ENCODE assay signal across 31 cellular contexts in genomic region chr12:77354766-77355362, GRCh38.
DNase-seq lines count a peak whose midpoint lies in the region; ATAC-seq, FAIRE-seq and TF ChIP-seq lines count a peak whose summit lies in the region.
"Had no signal": no experiment of that assay in that cellular context is flagged by ENCODE, and none has a peak within 500 bp of the region (broad histone marks: within the 10 kb centered on the region; RNA-seq: fewer than 3 reads in every experiment).

No MANE protein-coding gene starts in this region.

- H3K9ac ChIP-seq in astrocyte (ENCODE audit: low read length), result no peak overlapping the region
- H3K9ac ChIP-seq: neural progenitor cell had no signal

- H4K20me1 ChIP-seq in astrocyte (ENCODE audit: insufficient read depth, low read length), result no peaks in the 10 kb centered on the region

- H3K79me2 ChIP-seq in astrocyte (ENCODE audit: insufficient read depth, low read length), result no peaks in the 10 kb centered on the region

- H3K36me3 ChIP-seq in astrocyte (ENCODE audit: insufficient read depth, low read length), result no peaks in the 10 kb centered on the region
- H3K36me3 ChIP-seq in gastrocnemius medialis, result no peaks in the 10 kb centered on the region
- H3K36me3 ChIP-seq: gastroesophageal sphincter, neural progenitor cell, right lobe of liver, transverse colon had no signal

- H3K27me3 ChIP-seq in astrocyte (ENCODE audit: insufficient read depth, low read length) (no peaks in the 10 kb centered on the region), gastrocnemius medialis (no peaks in the 10 kb centered on the region)
- H3K27me3 ChIP-seq: gastroesophageal sphincter, neural progenitor cell, right lobe of liver, transverse colon had no signal

- DNase-seq in GM03348 (ENCODE audit: low spot score), result peak; percentile 14
- DNase-seq in astrocyte (ENCODE audit: low read depth), result peak; percentile 25
- DNase-seq in fibroblast of mammary gland (ENCODE audit: low read depth), result peak; percentile 55
- peak; percentile 51 for DNase-seq in skeletal muscle cell (ENCODE audit: low read depth)
- DNase-seq in gastrocnemius medialis, result no peak
- DNase-seq in NCI-H510A (lab: John Stamatoyannopoulos, UW), result no peak
- no peak for DNase-seq in substantia nigra (lab: John Stamatoyannopoulos, UW)
- no peak for DNase-seq in stimulated activated CD8-positive, alpha-beta memory T cell treated with anti-CD3 and anti-CD28 coated beads, Interleukin-4, amount 100 ng/mL, for 48 hours
- DNase-seq: activated CD8-positive, alpha-beta T cell treated with anti-CD3 and anti-CD28 coated beads for 36 hours; activated T-cell treated with anti-CD3 and anti-CD28 coated beads for 4 hours; CD8-positive, alpha-beta T cell; GOT3; hippocampal formation; MM.1S; NCI-H1417; NCI-H2081 treated with DMSO at 0.1 percent for 48 hours; right lobe of liver; stimulated activated naive CD8-positive, alpha-beta T cell treated with anti-CD3 and anti-CD28 coated beads, Interleukin-15, amount 100 ng/mL, for 72 hours; transverse colon had no signal

- no peaks in the 10 kb centered on the region for H3K9me3 ChIP-seq in astrocyte (ENCODE audit: insufficient read depth, low read depth, low read length)
- H3K9me3 ChIP-seq in gastrocnemius medialis, result no peaks in the 10 kb centered on the region
- H3K9me3 ChIP-seq: A549, gastroesophageal sphincter, right lobe of liver, transverse colon had no signal

- TF ChIP-seq CTCF in astrocyte (IDR thresholded peaks at IDR 0.05; ENCODE audit: insufficient read depth, low read depth, low read length) (no peak), fibroblast of mammary gland (conservative IDR thresholded peaks at IDR 0.05; ENCODE audit: control insufficient read depth, insufficient read depth, low read depth, low read length) (no peak), gastrocnemius medialis (IDR thresholded peaks at IDR 0.05 in 4 of 5, conservative IDR thresholded peaks at IDR 0.05 in 1 of 5) (no peak)

- FAIRE-seq in astrocyte (lab: Jason Lieb, UNC), result peak; percentile 65
- FAIRE-seq: A549, GM12892, K562, TTC549 had no signal

- H3K4me1 Mint-ChIP-seq in astrocyte (ENCODE audit: low read depth, unreplicated experiment), result peaks cover 12% of the 10 kb centered on the region
- H3K4me1 Mint-ChIP-seq: B cell; memory B cell; stimulated activated naive CD8-positive, alpha-beta T cell treated with anti-CD3 and anti-CD28 coated beads, Interleukin-15, amount 100 ng/mL, for 72 hours had no signal

- H3K4me3 ChIP-seq in astrocyte (ENCODE audit: insufficient read depth, low read depth, low read length) (no peak overlapping the region), fibroblast of mammary gland (ENCODE audit: control insufficient read depth, low read depth, low read length) (no peak overlapping the region), skeletal muscle cell (ENCODE audit: low read depth, low read length) (no peak overlapping the region), gastrocnemius medialis (no peak overlapping the region)
- H3K4me3 ChIP-seq: A549, gastroesophageal sphincter, K562, neural progenitor cell, right lobe of liver, transverse colon had no signal

- H3K4me2 ChIP-seq in astrocyte (ENCODE audit: low read length), result peak overlapping the region; percentile 24
- H3K4me2 ChIP-seq: A549, neural progenitor cell had no signal

- H2AFZ ChIP-seq in astrocyte (ENCODE audit: low read depth, low read length), result no peak overlapping the region
- H2AFZ ChIP-seq: neural progenitor cell had no signal

- no peaks in the 10 kb centered on the region for H3K36me3 Mint-ChIP-seq in astrocyte (ENCODE audit: low read depth, unreplicated experiment)
- H3K36me3 Mint-ChIP-seq: activated naive CD8-positive, alpha-beta T cell; CD8-positive, alpha-beta T cell; memory B cell had no signal

- intact Hi-C loops in gastrocnemius medialis (cut with DNase I; ENCODE audit: low total_unique reads), result no loop called here

- no peak overlapping the region for H3K27ac Mint-ChIP-seq in astrocyte (ENCODE audit: unreplicated experiment)
- H3K27ac Mint-ChIP-seq: activated CD8-positive, alpha-beta T cell treated with anti-CD3 and anti-CD28 coated beads for 36 hours; activated naive CD8-positive, alpha-beta T cell; B cell; CD8-positive, alpha-beta T cell; memory B cell; neural progenitor cell; stimulated activated naive CD8-positive, alpha-beta T cell treated with anti-CD3 and anti-CD28 coated beads, Interleukin-15, amount 100 ng/mL, for 72 hours; T-helper 1 cell treated with Interleukin-12 subunit alpha and Interleukin-12 subunit beta and Interleukin-4 antibody, amounts not matched to agents 30 μg/mL and 1 μg/mL, for 36 hours had no signal

- H3K9me3 Mint-ChIP-seq in astrocyte (ENCODE audit: unreplicated experiment), result no peaks in the 10 kb centered on the region
- H3K9me3 Mint-ChIP-seq: activated CD8-positive, alpha-beta T cell treated with anti-CD3 and anti-CD28 coated beads for 36 hours; stimulated activated naive CD8-positive, alpha-beta T cell treated with anti-CD3 and anti-CD28 coated beads, Interleukin-15, amount 100 ng/mL, for 72 hours; T-helper 1 cell treated with Interleukin-12 subunit alpha and Interleukin-12 subunit beta and Interleukin-4 antibody, amounts not matched to agents 30 μg/mL and 1 μg/mL, for 36 hours had no signal

- in situ Hi-C loops in gastrocnemius medialis (cut with MboI; ENCODE audit: low sequenced_read_pairs in 4 of 4), result no loop called here

- no peak for TF ChIP-seq POLR2A in gastrocnemius medialis (IDR thresholded peaks at IDR 0.05)

- peaks cover 5% of the 10 kb centered on the region for H3K27me3 Mint-ChIP-seq in astrocyte (ENCODE audit: low read depth, unreplicated experiment)
- H3K27me3 Mint-ChIP-seq: activated CD8-positive, alpha-beta T cell treated with anti-CD3 and anti-CD28 coated beads for 36 hours; activated naive CD8-positive, alpha-beta T cell; B cell; memory B cell; stimulated activated naive CD8-positive, alpha-beta T cell treated with anti-CD3 and anti-CD28 coated beads, Interleukin-15, amount 100 ng/mL, for 72 hours had no signal

- H3K27ac ChIP-seq in astrocyte (ENCODE audit: low read depth, low read length) (no peak overlapping the region), gastrocnemius medialis (no peak overlapping the region), substantia nigra (ENCODE audit: low read depth, low read length, poor library complexity, severe bottlenecking) (no peak overlapping the region)
- H3K27ac ChIP-seq: A549, gastroesophageal sphincter, neural progenitor cell, right lobe of liver, RWPE1, transverse colon had no signal

- peaks cover 2% of the 10 kb centered on the region for H3K4me1 ChIP-seq in astrocyte (ENCODE audit: insufficient read depth, low read length)
- H3K4me1 ChIP-seq in gastrocnemius medialis, result no peaks in the 10 kb centered on the region
- H3K4me1 ChIP-seq: A549, gastroesophageal sphincter, right lobe of liver, transverse colon had no signal

- no peak for ATAC-seq in gastrocnemius medialis
- ATAC-seq: A549; activated CD4-positive, CD25-positive, alpha-beta regulatory T cell treated with anti-CD3 and anti-CD28 coated beads, Interleukin-2, amount 50 U/mL, for 24 hours; activated CD8-positive, alpha-beta T cell treated with anti-CD3 and anti-CD28 coated beads for 36 hours; CD8-positive, alpha-beta T cell; gastroesophageal sphincter; K562; right lobe of liver; stimulated activated naive CD8-positive, alpha-beta T cell treated with anti-CD3 and anti-CD28 coated beads, Interleukin-15, amount 100 ng/mL, for 72 hours had no signal

- H3K4me3 Mint-ChIP-seq in astrocyte (ENCODE audit: unreplicated experiment), result no peak overlapping the region
- H3K4me3 Mint-ChIP-seq: activated CD8-positive, alpha-beta T cell treated with anti-CD3 and anti-CD28 coated beads for 36 hours; activated naive CD8-positive, alpha-beta T cell; B cell; CD8-positive, alpha-beta T cell; memory B cell; neural progenitor cell; stimulated activated naive CD8-positive, alpha-beta T cell treated with anti-CD3 and anti-CD28 coated beads, Interleukin-15, amount 100 ng/mL, for 72 hours; T-helper 1 cell treated with Interleukin-12 subunit alpha and Interleukin-12 subunit beta and Interleukin-4 antibody, amounts not matched to agents 30 μg/mL and 1 μg/mL, for 36 hours had no signal

Comparison
In these comparisons a context has a peak if more than half of its experiments do, and no peak if none do; other contexts are left out.
1. DNase-seq: peak in GM03348 (single experiment), astrocyte (single experiment), fibroblast of mammary gland (single experiment) and skeletal muscle cell (single experiment); none in gastrocnemius medialis (0 of 2), NCI-H510A (single experiment), substantia nigra (0 of 49) and stimulated activated CD8-positive, alpha-beta memory T cell treated with anti-CD3 and anti-CD28 coated beads, Interleukin-4, amount 100 ng/mL, for 48 hours (single experiment).